ENCODE assay signal across 26 cellular contexts in genomic region chr11:127677813-127678212, GRCh38.
"Had no signal": no experiment of that assay in that cellular context is flagged by ENCODE, and none has a peak within 500 bp of the region (broad histone marks: within the 10 kb centered on the region; RNA-seq: fewer than 3 reads in every experiment).

No MANE protein-coding gene starts in this region.

- H3K36me3 Mint-ChIP-seq: natural killer cell had no signal

- H3K9me3 Mint-ChIP-seq: stimulated activated naive CD8-positive, alpha-beta T cell treated with anti-CD3 and anti-CD28 coated beads, Interleukin-15, amount 100 ng/mL, for 72 hours had no signal

- H3K4me3 ChIP-seq: coronary artery, esophagus squamous epithelium, heart right ventricle, lower lobe of right lung, ovary, psoas muscle, smooth muscle cell, suprapubic skin, transverse colon, upper lobe of right lung, uterus had no signal

- H3K4me3 Mint-ChIP-seq: natural killer cell; stimulated activated naive CD8-positive, alpha-beta T cell treated with anti-CD3 and anti-CD28 coated beads, Interleukin-15, amount 100 ng/mL, for 72 hours had no signal

- H3K9me3 ChIP-seq: heart right ventricle, lower lobe of right lung, ovary, psoas muscle, suprapubic skin, transverse colon, upper lobe of right lung, uterus had no signal

- H3K27ac Mint-ChIP-seq: natural killer cell; stimulated activated naive CD8-positive, alpha-beta T cell treated with anti-CD3 and anti-CD28 coated beads, Interleukin-15, amount 100 ng/mL, for 72 hours had no signal

- H3K4me1 Mint-ChIP-seq: natural killer cell; stimulated activated naive CD8-positive, alpha-beta T cell treated with anti-CD3 and anti-CD28 coated beads, Interleukin-15, amount 100 ng/mL, for 72 hours had no signal

- H3K4me2 ChIP-seq: smooth muscle cell had no signal

- DNase-seq: dermis blood vessel endothelial cell; effector memory CD4-positive, alpha-beta T cell; erythroblast; esophagus squamous epithelium; foreskin melanocyte; glutamatergic neuron; heart right ventricle; hippocampal formation; left ventricle myocardium superior; lower lobe of right lung; natural killer cell; ovary; posterior cingulate gyrus; psoas muscle; stimulated activated CD4-positive, alpha-beta T cell treated with anti-CD3 and anti-CD28 coated beads, Interleukin-12 subunit alpha, Interleukin-12 subunit beta, amount 100 ng/mL, for 4 hours; stimulated activated CD4-positive, alpha-beta T cell treated with anti-CD3 and anti-CD28 coated beads, Interleukin-1b, Interleukin-23, amount 100 ng/mL, for 48 hours; stimulated activated CD4-positive, alpha-beta T cell treated with anti-CD3 and anti-CD28 coated beads, Interleukin-4, amount 100 ng/mL, for 1 hour; stimulated activated CD8-positive, alpha-beta memory T cell treated with anti-CD3 and anti-CD28 coated beads, Interleukin-4, amount 100 ng/mL, for 48 hours; stimulated activated naive CD4-positive, alpha-beta T cell; stimulated activated naive CD8-positive, alpha-beta T cell treated with anti-CD3 and anti-CD28 coated beads, Interleukin-15, amount 100 ng/mL, for 72 hours; transverse colon; upper lobe of right lung; uterus had no signal

- H3K27me3 ChIP-seq: esophagus squamous epithelium, heart right ventricle, ovary, suprapubic skin, transverse colon, upper lobe of right lung, uterus had no signal

- H3K4me1 ChIP-seq: esophagus squamous epithelium, psoas muscle, suprapubic skin, upper lobe of right lung, uterus had no signal

- H3K27ac ChIP-seq: coronary artery, esophagus squamous epithelium, heart right ventricle, lower lobe of right lung, ovary, psoas muscle, suprapubic skin, transverse colon, upper lobe of right lung, uterus had no signal

- H3K36me3 ChIP-seq: esophagus squamous epithelium, heart right ventricle, lower lobe of right lung, ovary, suprapubic skin, transverse colon, upper lobe of right lung, uterus had no signal
